In genomic region chr3:48215466-48215865, GRCh38 we compare ENCODE assay signal across 12 cellular contexts. TPM values are rescaled to one million over a fixed set of nuclear protein-coding genes. Genes with fewer than 3 reads are reported as not detected.
DNase-seq lines count a peak whose midpoint lies in the region; ATAC-seq and TF ChIP-seq lines count a peak whose summit lies in the region.
"Had no signal": no experiment of that assay in that cellular context is flagged by ENCODE, and none has a peak within 500 bp of the region (broad histone marks: within the 10 kb centered on the region; RNA-seq: fewer than 3 reads in every experiment).

No MANE protein-coding gene starts in this region.

- H3K9me3 Mint-ChIP-seq in MCF 10A (ENCODE audit: unreplicated experiment) = no peaks in the 10 kb centered on the region
- H3K9me3 Mint-ChIP-seq: activated naive CD4-positive, alpha-beta T cell treated with anti-CD3 and anti-CD28 coated beads for 36 hours; H9 had no signal

- H3K9ac ChIP-seq in mammary epithelial cell (ENCODE audit: insufficient read depth, low read length) = no peak overlapping the region

- intact Hi-C loops in MCF 10A (cut with micrococcal nuclease) (no loop called here), mammary epithelial cell (cut with micrococcal nuclease) (no loop called here), left cardiac atrium (cut with DNase I) (no loop called here), ovary (cut with DNase I) (no loop called here)

- H3K27ac Mint-ChIP-seq in MCF 10A (ENCODE audit: low read depth, unreplicated experiment) = no peak overlapping the region
- H3K27ac Mint-ChIP-seq: activated naive CD4-positive, alpha-beta T cell treated with anti-CD3 and anti-CD28 coated beads for 36 hours; H9 had no signal

- no peaks in the 10 kb centered on the region for H3K4me1 ChIP-seq in mammary epithelial cell (ENCODE audit: insufficient read depth, low read length)
- peaks cover 29% of the 10 kb centered on the region for H3K4me1 ChIP-seq in ovary (ENCODE audit: insufficient read depth)

- POLR2A ChIA-PET in MCF 10A (lab: Yijun Ruan, JAX) = no interaction called here

- no peak overlapping the region for H3K4me3 Mint-ChIP-seq in MCF 10A (ENCODE audit: unreplicated experiment)
- H3K4me3 Mint-ChIP-seq: activated naive CD4-positive, alpha-beta T cell treated with anti-CD3 and anti-CD28 coated beads for 36 hours; H9 had no signal

- peak; percentile 80 to 83 for ATAC-seq in left cardiac atrium

- in situ Hi-C loops in mammary epithelial cell (cut with MboI; ENCODE audit: low sequenced_read_pairs in 2 of 2) = no loop called here

- H2AFZ ChIP-seq in mammary epithelial cell (ENCODE audit: low read depth, low read length) = no peak overlapping the region

- CTCF ChIA-PET in MCF 10A (lab: Yijun Ruan, JAX) (interaction anchor here (0.6 kb wide), 1 partner anchor 10 kb away, joined by 3 read pairs; no protein-coding TSS in a partner anchor), mammary epithelial cell (lab: Charles Lee; ENCODE audit: low non-redundant PET) (no interaction called here)

- no peak for TF ChIP-seq POLR2A in ovary (IDR thresholded peaks at IDR 0.05)

- WGBS in mammary epithelial cell (ENCODE audit: low coverage, missing lambda C conversion rate) = 65% methylated on average over 3 of the region's 4 CpGs
- 13 to 26% (median 18%) methylated on average over 4 of the region's 4 CpGs for WGBS in ovary, 3 donors

- H3K9me3 ChIP-seq in mammary epithelial cell (replicated peaks; ENCODE audit: insufficient read depth, low read length) = no peaks in the 10 kb centered on the region
- no peaks in the 10 kb centered on the region for H3K9me3 ChIP-seq in ovary

- DNase-seq in MCF 10A (ENCODE audit: unreplicated experiment) = peak; percentile 27
- DNase-seq in mammary epithelial cell = no peak
- peak; percentile 51 for DNase-seq in left cardiac atrium
- peak in 2 of 5 donors; percentile 60 to 72 for DNase-seq in ovary
- no peak for DNase-seq in mesenteric fat pad (ENCODE audit: low spot score)
- DNase-seq in GOT3 (lab: John Stamatoyannopoulos, UW) = no peak
- no peak for DNase-seq in NCI-H82 (lab: John Stamatoyannopoulos, UW)
- no peak for DNase-seq in epidermal melanocyte (ENCODE audit: insufficient read length, low spot score)
- DNase-seq: activated CD4-positive, alpha-beta T cell treated with anti-CD3 and anti-CD28 coated beads for 48 hours; activated naive CD4-positive, alpha-beta T cell treated with anti-CD3 and anti-CD28 coated beads for 36 hours; H9; NCI-H526 treated with DMSO at 0.1 percent for 48 hours had no signal

- TF ChIP-seq EP300 in ovary (IDR thresholded peaks at IDR 0.05) = no peak

- BruUV-seq in MCF 10A (replicated peaks; lab: Mats Ljungman, UMichigan) (no TSS peak), mammary epithelial cell (replicated peaks; lab: Mats Ljungman, UMichigan) (no TSS peak)

- H3K4me3 ChIP-seq in mammary epithelial cell (replicated peaks in 1 of 3; ENCODE audit: insufficient read depth in 1 of 3, low read depth in 2 of 3, low read length in 3 of 3) (no peak overlapping the region), ovary (no peak overlapping the region)

- H3K27me3 Mint-ChIP-seq in MCF 10A (ENCODE audit: insufficient read depth, unreplicated experiment) = no peaks in the 10 kb centered on the region

- no peaks in the 10 kb centered on the region for H3K27me3 ChIP-seq in mammary epithelial cell (ENCODE audit: insufficient read depth, low read length)
- H3K27me3 ChIP-seq in ovary = no peaks in the 10 kb centered on the region

- TF ChIP-seq CTCF in MCF 10A (IDR thresholded peaks at IDR 0.05; ENCODE audit: unreplicated experiment) (no peak), mammary epithelial cell (conservative IDR thresholded peaks at IDR 0.05 in 1 of 2, IDR thresholded peaks at IDR 0.05 in 1 of 2; ENCODE audit: extremely low read depth in 1 of 2, insufficient read depth in 1 of 2, low read depth in 1 of 2, low read length in 2 of 2) (no peak), ovary (IDR thresholded peaks at IDR 0.05) (no peak)

- no peak overlapping the region for H3K4me2 ChIP-seq in mammary epithelial cell (ENCODE audit: insufficient read depth, low read depth, low read length)

- no peaks in the 10 kb centered on the region for H4K20me1 ChIP-seq in mammary epithelial cell (ENCODE audit: insufficient read depth, low read length)

- no peaks in the 10 kb centered on the region for H3K36me3 Mint-ChIP-seq in MCF 10A (ENCODE audit: insufficient read depth, unreplicated experiment)

- H3K27ac ChIP-seq in mammary epithelial cell (ENCODE audit: insufficient read depth, low read depth, low read length) (no peak overlapping the region), ovary (peak overlapping the region; percentile 6 to 74)

- no peaks in the 10 kb centered on the region for H3K79me2 ChIP-seq in mammary epithelial cell (ENCODE audit: insufficient read depth, low read length)

- H3K36me3 ChIP-seq in mammary epithelial cell (ENCODE audit: insufficient read depth, low read length) (no peaks in the 10 kb centered on the region), ovary (no peaks in the 10 kb centered on the region)

- dilution Hi-C loops in mammary epithelial cell (cut with HindIII; ENCODE audit: low sequenced_read_pairs) = no loop called here

- H3K4me1 Mint-ChIP-seq in MCF 10A (ENCODE audit: insufficient read depth, unreplicated experiment) = peaks cover 6% of the 10 kb centered on the region

RNA-seq across cellular contexts. Expression of gene CAMP, which starts 7.8 kb away (rescaled TPM):
- 0.72 and 2.4 TPM in 2 replicates for total RNA-seq in MCF 10A (2022)
- total RNA-seq in mammary epithelial cell = 1 to 10 TPM; 5.3 to 7.0 TPM
- 7.7 TPM for polyA plus RNA-seq in mammary epithelial cell
- 4.4 TPM for polyA minus RNA-seq in mammary epithelial cell
- total RNA-seq in left cardiac atrium = 1 to 10 TPM in 1 of 2 donors, under 1 TPM in 1; 0.34 to 2.6 TPM
- total RNA-seq in ovary = 1 to 10 TPM in 1 of 7 donors, not detected in 6; 1.1 TPM
- under 1 TPM in 1 of 2 donors, not detected in 1; 0.12 TPM for polyA plus RNA-seq in ovary
- total RNA-seq in mesenteric fat pad = 0.48 TPM
- total RNA-seq: activated naive CD4-positive, alpha-beta T cell treated with anti-CD3 and anti-CD28 coated beads for 36 hours; H9 had no signal

RNA-seq across cellular contexts. Expression of gene ZNF589, which starts 25.4 kb away (rescaled TPM):
- total RNA-seq in MCF 10A (2022) (5.6 and 5.7 TPM in 2 replicates), mammary epithelial cell (1 to 10 TPM; 8.8 to 9.2 TPM), left cardiac atrium (1 to 10 TPM; 8.2 to 9.2 TPM), ovary (10 to 100 TPM in 6 of 7 donors, 1 to 10 TPM in 1; 9.7 to 17.8 (median 14.4) TPM), mesenteric fat pad (6.4 TPM)
- polyA plus RNA-seq in mammary epithelial cell (7.1 TPM), ovary (10 to 100 TPM in 1 of 2 donors, 1 to 10 TPM in 1; 7.9 to 18.8 TPM)
- polyA minus RNA-seq in mammary epithelial cell = 2.9 TPM

RNA-seq across cellular contexts. Expression of gene CDC25A, which starts 27.2 kb away (rescaled TPM):
- 7.3 and 8.6 TPM in 2 replicates for total RNA-seq in MCF 10A (2022)
- 10 to 100 TPM in 1 of 2 donors, 1 to 10 TPM in 1; 7.3 to 17.8 TPM for total RNA-seq in mammary epithelial cell
- 16.3 TPM for polyA plus RNA-seq in mammary epithelial cell
- 15.7 TPM for polyA minus RNA-seq in mammary epithelial cell
- total RNA-seq in left cardiac atrium = under 1 TPM; 0.65 to 0.94 TPM
- total RNA-seq in ovary = 1 to 10 TPM; 1.1 to 4.4 (median 3.3) TPM
- polyA plus RNA-seq in ovary = 1 to 10 TPM; 1.4 to 2.1 TPM
- total RNA-seq in mesenteric fat pad = 0.87 TPM

Comparison
In these comparisons a context has a peak if more than half of its experiments do, and no peak if none do; other contexts are left out.
1. DNase-seq: peak in MCF 10A (single experiment) and left cardiac atrium (single experiment); none in mammary epithelial cell (single experiment), mesenteric fat pad (single experiment), GOT3 (single experiment), NCI-H82 (single experiment) and epidermal melanocyte (single experiment).